8 cellular contexts compared by ENCODE assay signal in genomic region chr9:110255417-110256141, GRCh38. TPM values are rescaled to one million over a fixed set of nuclear protein-coding genes. Genes with fewer than 3 reads are reported as not detected.
A peak's percentile ranks its signal among the peaks of the same experiment; 100 is the strongest.
DNase-seq lines count a peak whose midpoint lies in the region; ATAC-seq and TF ChIP-seq lines count a peak whose summit lies in the region.

No MANE protein-coding gene starts in this region.

- H3K36me3 ChIP-seq in muscle layer of duodenum (ENCODE audit: control insufficient read depth in 1 of 2, insufficient read depth in 2 of 2, low read length in 2 of 2), result peaks cover 0 to 8% of the 10 kb centered on the region in 2 donors

- H3K27me3 ChIP-seq in muscle layer of duodenum (ENCODE audit: low read depth, low read length), result no peaks in the 10 kb centered on the region

- DNase-seq in NCI-H2227 (lab: John Stamatoyannopoulos, UW; ENCODE audit: unreplicated experiment) (peak; percentile 37), NCI-H2227 treated with DMSO at 0.1 percent for 48 hours (lab: John Stamatoyannopoulos, UW) (no peak), NCI-H460 (ENCODE audit: extremely low read depth, low read depth) (peak; percentile 45), activated T-cell treated with anti-CD3 and anti-CD28 coated beads for 48 hours (ENCODE audit: low read depth) (peak; percentile 58), erythroblast (lab: John Stamatoyannopoulos, UW) (peak; percentile 63 to 73)
- DNase-seq in stimulated activated naive CD8-positive, alpha-beta T cell treated with anti-CD3 and anti-CD28 coated beads, Interleukin-15, Interleukin-2, amounts not matched to agents 100 U/mL and 50 U/mL, for 24 hours, result peak; percentile 69

- H3K4me1 ChIP-seq in muscle layer of duodenum (ENCODE audit: control insufficient read depth in 1 of 2, insufficient read depth in 2 of 2, low read length in 2 of 2), result peaks cover 5 to 22% of the 10 kb centered on the region in 2 donors

- H3K9me3 ChIP-seq in muscle layer of duodenum (ENCODE audit: control insufficient read depth in 1 of 2, low read length in 2 of 2), result no peaks in the 10 kb centered on the region

- peak; percentile 15 for ATAC-seq in HG02884 (IDR thresholded peaks at IDR 0.05; ENCODE audit: unreplicated experiment)
- peak; percentile 31 for ATAC-seq in stimulated activated naive CD8-positive, alpha-beta T cell treated with anti-CD3 and anti-CD28 coated beads, Interleukin-15, Interleukin-2, amounts not matched to agents 100 U/mL and 50 U/mL, for 24 hours

- no peak for TF ChIP-seq POLR2A in erythroblast (IDR thresholded peaks at IDR 0.05; ENCODE audit: low read length)

- peak overlapping the region; percentile 87 to 97 for H3K4me3 ChIP-seq in muscle layer of duodenum (ENCODE audit: low read depth in 1 of 2, low read length in 2 of 2)

- H3K27ac ChIP-seq in muscle layer of duodenum (ENCODE audit: low read length), result peak overlapping the region; percentile 83

RNA-seq across cellular contexts. Expression of gene TXN, which starts 0.7 kb away (rescaled TPM):
- 1,180 and 1,237 TPM in 2 replicates for total RNA-seq in NCI-H460 (2014; rRNA removed; shearing (Covaris generic))
- 633 and 702 TPM in 2 replicates for polyA plus RNA-seq in NCI-H460 (2014; cell fraction: nucleus; rRNA removed)

RNA-seq across cellular contexts. Expression of gene C9orf152, which starts 47.6 kb away (rescaled TPM):
- total RNA-seq in NCI-H460 (2014; rRNA removed; shearing (Covaris generic)), result not detected in 2 replicates
- polyA plus RNA-seq in NCI-H460 (2014; cell fraction: nucleus; rRNA removed), result not detected in 2 replicates
